In genomic region chr6:123039431-123039830, GRCh38 we compare ENCODE assay signal across 39 cellular contexts. TPM values are rescaled to one million over a fixed set of nuclear protein-coding genes. Genes with fewer than 3 reads are reported as not detected.
"Had no signal": no experiment of that assay in that cellular context is flagged by ENCODE, and none has a peak within 500 bp of the region (broad histone marks: within the 10 kb centered on the region; RNA-seq: fewer than 3 reads in every experiment).

No MANE protein-coding gene starts in this region.

- H3K4me3 ChIP-seq: adrenal gland, body of pancreas, breast epithelium had no signal

- FAIRE-seq: astrocyte, colon, TTC549 had no signal

- H3K4me1 ChIP-seq: adrenal gland, body of pancreas, breast epithelium had no signal

- DNase-seq: activated B cell treated with CpG ODN at 0.5 μM for 24 hours; activated CD4-positive, alpha-beta memory T cell treated with anti-CD3 and anti-CD28 coated beads for 36 hours; activated CD4-positive, alpha-beta T cell treated with anti-CD3 and anti-CD28 coated beads for 4 hours; activated CD4-positive, alpha-beta T cell treated with anti-CD3 and anti-CD28 coated beads, Interleukin-2, amount 10 ng/mL, durations not matched to agents 24 days and 14 days; activated CD4-positive, alpha-beta T cell treated with anti-CD3 and anti-CD28 coated beads, Interleukin-2, amount 50 U/mL, for 1 hour; activated CD4-positive, alpha-beta T cell treated with anti-CD3 and anti-CD28 coated beads, Interleukin-2, amount 50 U/mL, for 4 hours; activated CD4-positive, CD25-positive, alpha-beta regulatory T cell treated with anti-CD3 and anti-CD28 coated beads, Interleukin-2, amount 50 U/mL, for 72 hours; activated CD8-positive, alpha-beta memory T cell treated with anti-CD3 and anti-CD28 coated beads, Interleukin-2, amount 50 U/mL, for 4 hours; activated CD8-positive, alpha-beta T cell treated with anti-CD3 and anti-CD28 coated beads for 36 hours; activated effector memory CD4-positive, alpha-beta T cell treated with anti-CD3 and anti-CD28 coated beads, Interleukin-2, amount 50 U/mL, for 16 hours; activated gamma-delta T cell treated with Interleukin-2 at 50 U/mL for 16 hours; activated naive CD4-positive, alpha-beta T cell; activated naive CD4-positive, alpha-beta T cell treated with anti-CD3 and anti-CD28 coated beads for 36 hours; activated naive CD4-positive, alpha-beta T cell treated with anti-CD3 and anti-CD28 coated beads, Interleukin-2, amount 50 U/mL, for 16 hours; activated naive CD8-positive, alpha-beta T cell treated with anti-CD3 and anti-CD28 coated beads for 36 hours; activated T-cell treated with anti-CD3 and anti-CD28 coated beads for 4 hours; activated T-cell treated with anti-CD3 and anti-CD28 coated beads, Interleukin-2, amount 50 U/mL, for 1 hour; activated T-cell treated with anti-CD3 and anti-CD28 coated beads, Interleukin-2, amount 50 U/mL, for 4 hours; activated T-cell treated with anti-CD3 and anti-CD28 coated beads, Interleukin-2, amount 50 U/mL, for 72 hours; adrenal gland; amniotic stem cell; aorta; body of pancreas; brain microvascular endothelial cell; central memory CD4-positive, alpha-beta T cell; cerebellar nuclear complex; T-helper 2 cell; T-helper 9 cell had no signal

- H3K27ac ChIP-seq: adrenal gland, body of pancreas, brain microvascular endothelial cell, breast epithelium, VCaP had no signal

- ATAC-seq: activated CD8-positive, alpha-beta T cell treated with anti-CD3 and anti-CD28 coated beads for 36 hours; activated naive CD4-positive, alpha-beta T cell treated with anti-CD3 and anti-CD28 coated beads, Interleukin-2, amount 50 U/mL, for 72 hours; activated T-cell treated with anti-CD3 and anti-CD28 coated beads, Interleukin-2, amount 50 U/mL, for 4 hours; activated T-cell treated with anti-CD3 and anti-CD28 coated beads, Interleukin-2, amount 50 U/mL, for 72 hours; activated T-helper 17 cell treated with anti-CD3 and anti-CD28 coated beads, Interleukin-2, amount 50 U/mL, for 72 hours; body of pancreas had no signal

- H3K27me3 Mint-ChIP-seq: activated B cell treated with CpG ODN at 0.5 μM for 24 hours; activated CD4-positive, alpha-beta memory T cell treated with anti-CD3 and anti-CD28 coated beads for 36 hours; activated CD4-positive, alpha-beta T cell treated with anti-CD3 and anti-CD28 coated beads, Interleukin-2, amount 10 ng/mL, durations not matched to agents 24 days and 14 days; activated CD8-positive, alpha-beta T cell treated with anti-CD3 and anti-CD28 coated beads for 36 hours; activated naive CD8-positive, alpha-beta T cell treated with anti-CD3 and anti-CD28 coated beads for 36 hours; activated T-helper 17 cell treated with anti-CD3 and anti-CD28 coated beads, Interleukin-2, amount 50 U/mL, for 72 hours had no signal

- H3K4me3 Mint-ChIP-seq: activated B cell treated with CpG ODN at 0.5 μM for 24 hours; activated CD4-positive, alpha-beta memory T cell treated with anti-CD3 and anti-CD28 coated beads for 36 hours; activated CD4-positive, alpha-beta T cell treated with anti-CD3 and anti-CD28 coated beads, Interleukin-2, amount 10 ng/mL, durations not matched to agents 24 days and 14 days; activated CD8-positive, alpha-beta T cell treated with anti-CD3 and anti-CD28 coated beads for 36 hours; activated naive CD4-positive, alpha-beta T cell treated with anti-CD3 and anti-CD28 coated beads for 36 hours; activated naive CD8-positive, alpha-beta T cell treated with anti-CD3 and anti-CD28 coated beads for 36 hours; activated T-cell treated with anti-CD3 and anti-CD28 coated beads, Interleukin-2, amount 50 U/mL, for 4 hours; activated T-cell treated with anti-CD3 and anti-CD28 coated beads, Interleukin-2, amount 50 U/mL, for 72 hours; activated T-helper 1 cell treated with anti-CD3 and anti-CD28 coated beads, Interleukin-12 subunit alpha, Interleukin-12 subunit beta, Interleukin-2, Interleukin-4 antibody, amounts not matched to agents 30 ng/mL and 10 ng/mL and 1 ng/mL, durations not matched to agents 14 hours and 24 hours and 36 hours; activated T-helper 17 cell treated with anti-CD3 and anti-CD28 coated beads, Interleukin-2, amount 50 U/mL, for 72 hours; T-helper 2 cell treated with Interferon-gamma antibody and Interleukin-4, amounts not matched to agents 5 μg/mL and 100 μg/mL, for 36 hours had no signal

- H3K27me3 ChIP-seq: adrenal gland, body of pancreas, brain microvascular endothelial cell, breast epithelium had no signal

- H3K36me3 ChIP-seq: adrenal gland, brain microvascular endothelial cell, breast epithelium had no signal

- H3K27ac Mint-ChIP-seq: activated B cell treated with CpG ODN at 0.5 μM for 24 hours; activated CD4-positive, alpha-beta memory T cell treated with anti-CD3 and anti-CD28 coated beads for 36 hours; activated CD4-positive, alpha-beta T cell treated with anti-CD3 and anti-CD28 coated beads, Interleukin-2, amount 10 ng/mL, durations not matched to agents 24 days and 14 days; activated CD8-positive, alpha-beta T cell treated with anti-CD3 and anti-CD28 coated beads for 36 hours; activated naive CD4-positive, alpha-beta T cell treated with anti-CD3 and anti-CD28 coated beads for 36 hours; activated naive CD4-positive, alpha-beta T cell treated with anti-CD3 and anti-CD28 coated beads, Interleukin-2, amount 50 U/mL, for 72 hours; activated naive CD8-positive, alpha-beta T cell treated with anti-CD3 and anti-CD28 coated beads for 36 hours; activated T-cell treated with anti-CD3 and anti-CD28 coated beads, Interleukin-2, amount 50 U/mL, for 72 hours; activated T-helper 1 cell treated with anti-CD3 and anti-CD28 coated beads, Interleukin-12 subunit alpha, Interleukin-12 subunit beta, Interleukin-2, Interleukin-4 antibody, amounts not matched to agents 30 ng/mL and 10 ng/mL and 1 ng/mL, durations not matched to agents 14 hours and 24 hours and 36 hours; activated T-helper 17 cell treated with anti-CD3 and anti-CD28 coated beads, Interleukin-2, amount 50 U/mL, for 72 hours; T-helper 2 cell treated with Interferon-gamma antibody and Interleukin-4, amounts not matched to agents 5 μg/mL and 100 μg/mL, for 36 hours had no signal

- H3K36me3 Mint-ChIP-seq: activated CD4-positive, alpha-beta memory T cell treated with anti-CD3 and anti-CD28 coated beads for 36 hours; activated naive CD4-positive, alpha-beta T cell treated with anti-CD3 and anti-CD28 coated beads, Interleukin-2, amount 50 U/mL, for 72 hours; activated naive CD8-positive, alpha-beta T cell treated with anti-CD3 and anti-CD28 coated beads for 36 hours had no signal

- H3K9me3 ChIP-seq: adrenal gland, body of pancreas, breast epithelium had no signal

- H3K4me1 Mint-ChIP-seq: activated B cell treated with CpG ODN at 0.5 μM for 24 hours; activated CD4-positive, alpha-beta T cell treated with anti-CD3 and anti-CD28 coated beads, Interleukin-2, amount 10 ng/mL, durations not matched to agents 24 days and 14 days; activated naive CD8-positive, alpha-beta T cell treated with anti-CD3 and anti-CD28 coated beads for 36 hours; activated T-helper 17 cell treated with anti-CD3 and anti-CD28 coated beads, Interleukin-2, amount 50 U/mL, for 72 hours had no signal

- H3K9me3 Mint-ChIP-seq: activated B cell treated with CpG ODN at 0.5 μM for 24 hours; activated CD4-positive, alpha-beta memory T cell treated with anti-CD3 and anti-CD28 coated beads for 36 hours; activated CD4-positive, alpha-beta T cell treated with anti-CD3 and anti-CD28 coated beads, Interleukin-2, amount 10 ng/mL, durations not matched to agents 24 days and 14 days; activated naive CD8-positive, alpha-beta T cell treated with anti-CD3 and anti-CD28 coated beads for 36 hours; activated T-cell treated with anti-CD3 and anti-CD28 coated beads, Interleukin-2, amount 50 U/mL, for 4 hours; activated T-helper 1 cell treated with anti-CD3 and anti-CD28 coated beads, Interleukin-12 subunit alpha, Interleukin-12 subunit beta, Interleukin-2, Interleukin-4 antibody, amounts not matched to agents 30 ng/mL and 10 ng/mL and 1 ng/mL, durations not matched to agents 14 hours and 24 hours and 36 hours; T-helper 2 cell treated with Interferon-gamma antibody and Interleukin-4, amounts not matched to agents 5 μg/mL and 100 μg/mL, for 36 hours had no signal

RNA-seq across cellular contexts. Expression of gene CLVS2, which starts 43.4 kb away (rescaled TPM):
- total RNA-seq: activated B cell treated with CpG ODN at 0.5 μM for 24 hours; activated CD4-positive, alpha-beta memory T cell treated with anti-CD3 and anti-CD28 coated beads for 36 hours; activated CD4-positive, alpha-beta T cell treated with anti-CD3 and anti-CD28 coated beads, Interleukin-2, amount 10 ng/mL, durations not matched to agents 24 days and 14 days; activated CD8-positive, alpha-beta memory T cell treated with anti-CD3 and anti-CD28 coated beads for 36 hours; activated CD8-positive, alpha-beta T cell treated with anti-CD3 and anti-CD28 coated beads for 36 hours; activated naive CD4-positive, alpha-beta T cell treated with anti-CD3 and anti-CD28 coated beads for 36 hours; activated naive CD4-positive, alpha-beta T cell treated with anti-CD3 and anti-CD28 coated beads, Interleukin-2, amount 50 U/mL, for 72 hours; activated naive CD8-positive, alpha-beta T cell treated with anti-CD3 and anti-CD28 coated beads for 36 hours; activated T-cell treated with anti-CD3 and anti-CD28 coated beads, Interleukin-2, amount 50 U/mL, for 4 hours; activated T-cell treated with anti-CD3 and anti-CD28 coated beads, Interleukin-2, amount 50 U/mL, for 72 hours; activated T-helper 1 cell treated with anti-CD3 and anti-CD28 coated beads, Interleukin-12 subunit alpha, Interleukin-12 subunit beta, Interleukin-2, Interleukin-4 antibody, amounts not matched to agents 30 ng/mL and 10 ng/mL and 1 ng/mL, durations not matched to agents 14 hours and 24 hours and 36 hours; activated T-helper 17 cell treated with anti-CD3 and anti-CD28 coated beads, Interleukin-2, amount 50 U/mL, for 72 hours; astrocyte; breast epithelium; cardiac septum had no signal
